In the genomic region with DNA sequence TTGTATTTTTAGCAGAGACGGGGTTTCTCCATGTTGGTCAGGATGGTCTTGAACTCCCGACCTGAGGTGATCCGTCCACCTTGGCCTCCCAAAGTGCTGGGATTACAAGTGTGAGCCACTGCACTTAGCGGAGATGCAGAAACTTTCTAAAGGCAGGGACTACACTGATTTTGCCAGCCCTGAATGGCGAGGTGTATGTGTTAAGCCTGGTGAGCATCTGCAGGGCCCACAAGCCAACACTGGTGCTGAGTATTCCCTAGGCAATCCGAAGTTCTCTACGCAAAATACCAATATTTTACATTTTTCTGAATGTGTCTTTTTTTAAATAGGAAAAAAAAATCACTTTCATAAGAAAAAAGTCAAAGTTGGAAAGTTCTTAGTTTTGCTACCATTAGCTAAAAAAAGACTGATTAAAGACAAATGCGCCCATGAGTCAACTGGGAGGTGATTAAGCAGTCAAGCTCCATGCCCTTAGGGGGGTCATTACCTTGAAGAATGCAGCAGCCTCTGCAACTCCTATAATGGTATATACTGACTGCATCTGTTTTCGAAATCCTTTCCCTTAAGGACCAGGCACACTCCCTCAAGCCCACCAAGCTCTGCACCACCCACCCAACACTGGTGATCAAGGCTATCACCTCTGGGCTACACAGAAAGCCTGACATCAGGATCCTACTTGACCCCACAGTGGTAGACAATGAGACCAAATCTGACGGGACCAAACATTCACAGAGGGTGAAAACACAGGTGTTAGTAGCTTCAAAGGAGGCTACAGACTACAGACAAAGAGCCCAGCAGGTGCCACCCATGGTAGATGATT, we compare ENCODE assay signal across 21 cellular contexts.
DNase-seq lines count a peak whose midpoint lies in the region; ATAC-seq lines count a peak whose summit lies in the region.
"Had no signal": no experiment of that assay in that cellular context is flagged by ENCODE, and none has a peak within 500 bp of the region (broad histone marks: within the 10 kb centered on the region; RNA-seq: fewer than 3 reads in every experiment).

No MANE protein-coding gene starts in this region.

- no CpG with 5 or more reads among the region's 10 CpGs for WGBS in mesendoderm (ENCODE audit: extremely low coverage, insufficient coverage, low lambda C conversion rate)

- H4K5ac ChIP-seq in mesendoderm (ENCODE audit: low read length) = no peak overlapping the region

- peaks cover 4% of the 10 kb centered on the region for H3K4me1 ChIP-seq in mesendoderm (ENCODE audit: control insufficient read depth, low read depth, low read length)
- H3K4me1 ChIP-seq: vagina had no signal

- H3K56ac ChIP-seq in mesendoderm (ENCODE audit: low read length) = no peak overlapping the region

- ATAC-seq in HG02759 (IDR thresholded peaks at IDR 0.05; ENCODE audit: unreplicated experiment) = no peak
- no peak for ATAC-seq in HG02852 (IDR thresholded peaks at IDR 0.05; ENCODE audit: unreplicated experiment)
- ATAC-seq: CD8-positive, alpha-beta T cell; naive thymus-derived CD4-positive, alpha-beta T cell; T-cell had no signal

- no peak overlapping the region for H2BK5ac ChIP-seq in mesendoderm (ENCODE audit: low read length)

- no peak overlapping the region for H2BK15ac ChIP-seq in mesendoderm (replicated peaks; ENCODE audit: low read depth)

- H3K27ac ChIP-seq in mesendoderm (ENCODE audit: low read depth, low read length) = no peak overlapping the region
- H3K27ac ChIP-seq: left ventricle myocardium inferior, vagina had no signal

- H2BK120ac ChIP-seq in mesendoderm (ENCODE audit: low read depth, low read length) = no peak overlapping the region

- H3K4me2 ChIP-seq in mesendoderm (ENCODE audit: low read length) = no peak overlapping the region

- no peak overlapping the region for H3K9ac ChIP-seq in mesendoderm (ENCODE audit: low read length)

- no peaks in the 10 kb centered on the region for H3K79me1 ChIP-seq in mesendoderm (ENCODE audit: low read length)

- H3K4me3 ChIP-seq in mesendoderm (ENCODE audit: low read length) = no peak overlapping the region
- H3K4me3 ChIP-seq: left ventricle myocardium inferior, vagina had no signal

- H3K79me2 ChIP-seq in mesendoderm (ENCODE audit: control insufficient read depth, insufficient read depth, low read length) = no peaks in the 10 kb centered on the region

- DNase-seq in EL = peak; percentile 94
- DNase-seq in NCI-H226 = peak; percentile 60
- DNase-seq in dermis blood vessel endothelial cell = peak; percentile 28
- DNase-seq in mesendoderm = peak; percentile 85
- DNase-seq in activated CD8-positive, alpha-beta memory T cell treated with anti-CD3 and anti-CD28 coated beads, Interleukin-2, amount 50 U/mL, for 48 hours = no peak
- no peak for DNase-seq in anterior cingulate cortex (lab: John Stamatoyannopoulos, UW)
- DNase-seq: activated CD4-positive, alpha-beta T cell treated with anti-CD3 and anti-CD28 coated beads for 1 hour; activated T-cell treated with anti-CD3 and anti-CD28 coated beads for 4 hours; GF-D8; H7; head of caudate nucleus; left ventricle myocardium inferior; naive thymus-derived CD4-positive, alpha-beta T cell; NCI-H1048; NCI-H2227 treated with DMSO at 0.1 percent for 48 hours; stimulated activated CD4-positive, alpha-beta T cell treated with anti-CD3 and anti-CD28 coated beads, Interleukin-2, amount 100 ng/mL, for 48 hours; T-cell had no signal

- H3K36me3 ChIP-seq in mesendoderm (ENCODE audit: control insufficient read depth, insufficient read depth, low read length) = no peaks in the 10 kb centered on the region
- H3K36me3 ChIP-seq: left ventricle myocardium inferior, vagina had no signal

- no peak overlapping the region for H3K18ac ChIP-seq in mesendoderm (ENCODE audit: low read length)

- H2AK5ac ChIP-seq in mesendoderm (ENCODE audit: low read length) = peak overlapping the region; percentile 62

- no peaks in the 10 kb centered on the region for H3K27me3 ChIP-seq in mesendoderm (ENCODE audit: insufficient read depth, low read length, poor library complexity)
- H3K27me3 ChIP-seq: vagina had no signal

- H4K8ac ChIP-seq in mesendoderm (ENCODE audit: low read depth, low read length) = no peak overlapping the region

- no peak overlapping the region for H3K4ac ChIP-seq in mesendoderm (ENCODE audit: low read depth, low read length)

- H3K23ac ChIP-seq in mesendoderm (ENCODE audit: low read length) = no peak overlapping the region

Comparison
In these comparisons a context has a peak if more than half of its experiments do, and no peak if none do; other contexts are left out.
1. DNase-seq: peak in EL (single experiment), NCI-H226 (single experiment), dermis blood vessel endothelial cell (single experiment) and mesendoderm (single experiment); none in activated CD8-positive, alpha-beta memory T cell treated with anti-CD3 and anti-CD28 coated beads, Interleukin-2, amount 50 U/mL, for 48 hours (single experiment) and anterior cingulate cortex (0 of 58).